In the genomic region with DNA sequence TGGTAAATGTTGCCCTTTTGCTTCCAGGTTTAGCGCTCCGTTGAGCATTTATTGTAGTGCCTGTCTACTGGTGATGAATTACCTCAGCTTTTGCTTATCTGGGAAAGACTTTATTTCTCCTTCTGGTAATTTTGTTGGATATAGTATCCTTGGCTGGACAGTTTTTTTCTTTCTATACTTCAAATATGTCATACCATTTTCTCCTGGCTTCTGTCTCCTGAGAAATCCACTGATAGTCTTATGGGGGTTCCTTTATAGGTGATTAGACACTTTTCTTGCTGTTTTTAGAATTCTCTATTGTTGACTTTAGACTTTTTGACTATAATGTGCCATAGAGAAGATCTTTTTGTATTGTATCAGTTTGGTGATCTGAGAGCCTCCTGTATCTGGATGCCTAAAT, we compare ENCODE assay signal across 22 cellular contexts.
DNase-seq lines count a peak whose midpoint lies in the region; ATAC-seq, FAIRE-seq and TF ChIP-seq lines count a peak whose summit lies in the region.
"Had no signal": no experiment of that assay in that cellular context is flagged by ENCODE, and none has a peak within 500 bp of the region (broad histone marks: within the 10 kb centered on the region; RNA-seq: fewer than 3 reads in every experiment).

No MANE protein-coding gene starts in this region.

- TF ChIP-seq CTCF in HEK293 (tag by site-specific recombination; IDR thresholded peaks at IDR 0.05) (no peak), WTC11 (IDR thresholded peaks at IDR 0.05) (no peak), K562 (IDR thresholded peaks at IDR 0.05 in 2 of 3, conservative IDR thresholded peaks at IDR 0.05 in 1 of 3; ENCODE audit: insufficient read depth in 2 of 3, low read depth in 1 of 3, low read length in 3 of 3) (no peak)

- TF ChIP-seq RAD21 in K562 (CRISPR knock-in tag; conservative IDR thresholded peaks at IDR 0.05 in 1 of 2, IDR thresholded peaks at IDR 0.05 in 1 of 2), result no peak

- 92% methylated on average over 2 of the region's 2 CpGs for WGBS in K562 (ENCODE audit: insufficient coverage, low coverage, missing lambda C conversion rate)

- H3K9me1 ChIP-seq in K562 (ENCODE audit: control insufficient read depth, insufficient read depth, low read length), result no peaks in the 10 kb centered on the region

- no peak for FAIRE-seq in K562 (lab: Jason Lieb, UNC)
- FAIRE-seq: A549, GM12891 had no signal

- peaks cover 20% of the 10 kb centered on the region for H3K9me3 Mint-ChIP-seq in WTC11

- no peak overlapping the region for H3K27ac ChIP-seq in HEK293 (ENCODE audit: extremely low read depth, low read depth, low read length)
- H3K27ac ChIP-seq in K562 (ENCODE audit: extremely low read depth, low read depth, low read length), result no peak overlapping the region
- H3K27ac ChIP-seq: 22Rv1; A549; BLaER1 treated with 17β-estradiol and CSF1 and Interleukin-3, amounts not matched to agents 10 nM and 100 nM; C4-2B had no signal

- TF ChIP-seq POLR2A in K562 (conservative IDR thresholded peaks at IDR 0.05), result no peak

- no peaks in the 10 kb centered on the region for H3K79me2 ChIP-seq in K562 (ENCODE audit: control insufficient read depth, insufficient read depth, low read length)

- H3K9me3 ChIP-seq in HEK293 (ENCODE audit: control insufficient read depth, insufficient read depth, low read depth, low read length) (no peaks in the 10 kb centered on the region), K562 (replicated peaks; ENCODE audit: control insufficient read depth, insufficient read depth, low read depth, low read length) (no peaks in the 10 kb centered on the region; the same call in none of the 2 replicates)

- TF ChIP-seq EP300 in K562 (IDR thresholded peaks at IDR 0.05; ENCODE audit: low read length), result no peak

- no peak overlapping the region for H3K4me2 ChIP-seq in K562 (ENCODE audit: insufficient read depth, low read length)
- H3K4me2 ChIP-seq: A549; BLaER1 treated with 17β-estradiol and CSF1 and Interleukin-3, amounts not matched to agents 10 nM and 100 nM had no signal

- DNase-seq in WTC11 (ENCODE audit: low spot score) (no peak), K562 (ENCODE audit: extremely low read depth in 1 of 4, low spot score in 3 of 4) (no peak)
- DNase-seq: AML-193; CD4-positive, alpha-beta T cell; CD8-positive, alpha-beta T cell; COR-L47; DMS 273 treated with DMSO at 0.1 percent for 48 hours; DMS153; DMS53; DMS79; DND-41; EL; GDM1 had no signal

- BruUV-seq in K562 (replicated peaks; lab: Mats Ljungman, UMichigan), result no TSS peak

- CTCF ChIA-PET in HEK293 (lab: Yijun Ruan, JAX), result interaction anchor here (0.6 to 1.6 kb wide), 3 partner anchors 88 to 598 kb away, joined by 3 to 4 read pairs (median 4); no protein-coding TSS in a partner anchor
- CTCF ChIA-PET in WTC11 (lab: Charles Lee), result no interaction called here
- CTCF ChIA-PET in K562 (lab: Yijun Ruan, JAX; ENCODE audit: low intra/inter-chr PET ratio), result no interaction called here

- POLR2A ChIA-PET in HEK293 (lab: Yijun Ruan, JAX) (no interaction called here), WTC11 (lab: Charles Lee) (no interaction called here), K562 (lab: Yijun Ruan, JAX) (no interaction called here)

- H3K36me3 Mint-ChIP-seq in WTC11, result peaks cover 21% of the 10 kb centered on the region

- no peaks in the 10 kb centered on the region for H3K27me3 ChIP-seq in K562 (ENCODE audit: control insufficient read depth in 2 of 2, insufficient read depth in 2 of 2, low read length in 2 of 2)
- H3K27me3 ChIP-seq: BLaER1 treated with 17β-estradiol and CSF1 and Interleukin-3, amounts not matched to agents 10 nM and 100 nM had no signal

- no peaks in the 10 kb centered on the region for H4K20me1 ChIP-seq in K562 (replicated peaks; ENCODE audit: control insufficient read depth, insufficient read depth, low read length)
- H4K20me1 ChIP-seq: BLaER1 treated with 17β-estradiol and CSF1 and Interleukin-3, amounts not matched to agents 10 nM and 100 nM had no signal

- H3K4me3 ChIP-seq in HEK293 (ENCODE audit: low read depth, low read length) (no peak overlapping the region), K562 (no peak overlapping the region)
- H3K4me3 ChIP-seq: A549; BLaER1 treated with 17β-estradiol and CSF1 and Interleukin-3, amounts not matched to agents 10 nM and 100 nM had no signal

- no peak overlapping the region for H2AFZ ChIP-seq in K562 (ENCODE audit: low read depth, low read length)

- peaks cover 57% of the 10 kb centered on the region for H3K4me1 Mint-ChIP-seq in WTC11

- no peaks in the 10 kb centered on the region for H3K4me1 ChIP-seq in HEK293 (ENCODE audit: control insufficient read depth, insufficient read depth, low read length)
- H3K4me1 ChIP-seq in K562 (replicated peaks in 1 of 2; ENCODE audit: control insufficient read depth in 2 of 2, insufficient read depth in 2 of 2, low read length in 2 of 2), result no peaks in the 10 kb centered on the region

- ATAC-seq in WTC11, result no peak
- ATAC-seq in K562, result no peak
- no peak for ATAC-seq in GM19463 (IDR thresholded peaks at IDR 0.05; ENCODE audit: unreplicated experiment)
- no peak for ATAC-seq in HG03442 (IDR thresholded peaks at IDR 0.05; ENCODE audit: unreplicated experiment)
- ATAC-seq: A549; CD8-positive, alpha-beta T cell had no signal

- intact Hi-C loops in K562 (cut with micrococcal nuclease), result loop anchor here (10.0 kb wide), 1 partner anchor 472 kb away; no protein-coding TSS in a partner anchor

- H3K9ac ChIP-seq in K562 (ENCODE audit: insufficient read depth in 1 of 2, low read depth in 2 of 2, low read length in 2 of 2), result no peak overlapping the region
- H3K9ac ChIP-seq: BLaER1 treated with 17β-estradiol and CSF1 and Interleukin-3, amounts not matched to agents 10 nM and 100 nM had no signal

- in situ Hi-C loops in K562 (cut with MboI), result loop anchor here (10.0 kb wide), 2 partner anchors 272 to 782 kb away; no protein-coding TSS in a partner anchor

- H3K36me3 ChIP-seq in HEK293 (ENCODE audit: control insufficient read depth in 2 of 2, insufficient read depth in 1 of 2, low read length in 2 of 2), result no peaks in the 10 kb centered on the region
- no peaks in the 10 kb centered on the region for H3K36me3 ChIP-seq in K562 (ENCODE audit: control insufficient read depth, insufficient read depth, low read length)

- peaks cover 4% of the 10 kb centered on the region; the same call in 1 of the 2 replicates for H3K27me3 Mint-ChIP-seq in WTC11 (ENCODE audit: low read depth)
- H3K27me3 Mint-ChIP-seq: B cell; CD4-positive, alpha-beta T cell had no signal

- H3K4me3 Mint-ChIP-seq in WTC11, result no peak overlapping the region
- H3K4me3 Mint-ChIP-seq: B cell; CD4-positive, alpha-beta T cell; CD8-positive, alpha-beta T cell had no signal

- H3K27ac Mint-ChIP-seq in WTC11, result 0 out of 2 replicates have a peak overlapping the region, but pooled peaks have one; percentile 3
- H3K27ac Mint-ChIP-seq: B cell; CD4-positive, alpha-beta T cell; CD8-positive, alpha-beta T cell had no signal

TF ChIP-seq in HEK293, 187 proteins besides CTCF, POLR2A, EP300 and RAD21 (continues in another document):
- TF ChIP-seq ZNF23 (tag by site-specific recombination; IDR thresholded peaks at IDR 0.05; ENCODE audit: borderline replicate concordance) (no peak), GLIS1 (tag by site-specific recombination; IDR thresholded peaks at IDR 0.05) (no peak), ZNF221 (tag by site-specific recombination; IDR thresholded peaks at IDR 0.05; ENCODE audit: borderline replicate concordance) (no peak), ZNF791 (tag by site-specific recombination; IDR thresholded peaks at IDR 0.05) (peak; percentile 97)

TF ChIP-seq in WTC11, 78 proteins besides CTCF, POLR2A, EP300 and RAD21 (continues in another document):
- TF ChIP-seq ESRRA (CRISPR knock-in tag; IDR thresholded peaks at IDR 0.05; ENCODE audit: borderline replicate concordance) (no peak), RELA (CRISPR knock-in tag; IDR thresholded peaks at IDR 0.05; ENCODE audit: borderline replicate concordance) (no peak), ZNF232 (CRISPR knock-in tag; IDR thresholded peaks at IDR 0.05) (no peak), ZNF219 (CRISPR knock-in tag; IDR thresholded peaks at IDR 0.05; ENCODE audit: borderline replicate concordance) (no peak), ZNF138 (CRISPR knock-in tag; conservative IDR thresholded peaks at IDR 0.05) (no peak), NFYB (CRISPR knock-in tag; conservative IDR thresholded peaks at IDR 0.05; ENCODE audit: low read depth) (no peak)
- TF ChIP-seq, protein P1, sequence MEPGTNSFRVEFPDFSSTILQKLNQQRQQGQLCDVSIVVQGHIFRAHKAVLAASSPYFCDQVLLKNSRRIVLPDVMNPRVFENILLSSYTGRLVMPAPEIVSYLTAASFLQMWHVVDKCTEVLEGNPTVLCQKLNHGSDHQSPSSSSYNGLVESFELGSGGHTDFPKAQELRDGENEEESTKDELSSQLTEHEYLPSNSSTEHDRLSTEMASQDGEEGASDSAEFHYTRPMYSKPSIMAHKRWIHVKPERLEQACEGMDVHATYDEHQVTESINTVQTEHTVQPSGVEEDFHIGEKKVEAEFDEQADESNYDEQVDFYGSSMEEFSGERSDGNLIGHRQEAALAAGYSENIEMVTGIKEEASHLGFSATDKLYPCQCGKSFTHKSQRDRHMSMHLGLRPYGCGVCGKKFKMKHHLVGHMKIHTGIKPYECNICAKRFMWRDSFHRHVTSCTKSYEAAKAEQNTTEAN (CRISPR knock-in tag; IDR thresholded peaks at IDR 0.05), result no peak

TF ChIP-seq in K562, 482 proteins besides CTCF, POLR2A, EP300 and RAD21 (continues in another document):
- TF ChIP-seq GABPB1 (CRISPR knock-in tag; IDR thresholded peaks at IDR 0.05) (no peak), SMAD1 (IDR thresholded peaks at IDR 0.05; ENCODE audit: low read depth, low read length, partially characterized antibody) (no peak), ZBTB8A (IDR thresholded peaks at IDR 0.05; ENCODE audit: partially characterized antibody) (no peak), PTBP1 (IDR thresholded peaks at IDR 0.05; ENCODE audit: low read depth, low read length) (no peak), ZC3H11A (IDR thresholded peaks at IDR 0.05; ENCODE audit: low read depth, low read length) (no peak), CBX3 (IDR thresholded peaks at IDR 0.05; ENCODE audit: borderline replicate concordance in 1 of 2, low read length in 2 of 2) (peak in 1 of 2 experiments; percentile 39; a peak in 1 of 3 replicates)
- TF ChIP-seq, protein P2, sequence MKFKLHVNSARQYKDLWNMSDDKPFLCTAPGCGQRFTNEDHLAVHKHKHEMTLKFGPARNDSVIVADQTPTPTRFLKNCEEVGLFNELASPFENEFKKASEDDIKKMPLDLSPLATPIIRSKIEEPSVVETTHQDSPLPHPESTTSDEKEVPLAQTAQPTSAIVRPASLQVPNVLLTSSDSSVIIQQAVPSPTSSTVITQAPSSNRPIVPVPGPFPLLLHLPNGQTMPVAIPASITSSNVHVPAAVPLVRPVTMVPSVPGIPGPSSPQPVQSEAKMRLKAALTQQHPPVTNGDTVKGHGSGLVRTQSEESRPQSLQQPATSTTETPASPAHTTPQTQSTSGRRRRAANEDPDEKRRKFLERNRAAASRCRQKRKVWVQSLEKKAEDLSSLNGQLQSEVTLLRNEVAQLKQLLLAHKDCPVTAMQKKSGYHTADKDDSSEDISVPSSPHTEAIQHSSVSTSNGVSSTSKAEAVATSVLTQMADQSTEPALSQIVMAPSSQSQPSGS (CRISPR knock-in tag; IDR thresholded peaks at IDR 0.05), result no peak
